ENCODE assay signal across 9 cellular contexts in genomic region chr3:41007399-41007798, GRCh38.
"Had no signal": no experiment of that assay in that cellular context is flagged by ENCODE, and none has a peak within 500 bp of the region (broad histone marks: within the 10 kb centered on the region; RNA-seq: fewer than 3 reads in every experiment).

No MANE protein-coding gene starts in this region.

- DNase-seq: H9, HCEC 1CT, IMR-90, KBM-7 had no signal

- FAIRE-seq: H1, H54, HepG2 had no signal

- H3K27ac ChIP-seq: HL-60 had no signal

- H3K4me3 ChIP-seq: GM23338 had no signal
